ENCODE assay signal across 8 cellular contexts in genomic region chr17:64025732-64026294, GRCh38. TPM values are rescaled to one million over a fixed set of nuclear protein-coding genes. Genes with fewer than 3 reads are reported as not detected.
DNase-seq lines count a peak whose midpoint lies in the region; ATAC-seq lines count a peak whose summit lies in the region.

No MANE protein-coding gene starts in this region.

- H3K36me3 ChIP-seq in mesenchymal stem cell (ENCODE audit: control insufficient read depth in 1 of 2, insufficient read depth in 2 of 2, low read depth in 1 of 2, low read length in 2 of 2), result no peaks in the 10 kb centered on the region

- H3K9ac ChIP-seq in mesenchymal stem cell (ENCODE audit: low read length), result no peak overlapping the region

- no peaks in the 10 kb centered on the region for H3K4me1 ChIP-seq in mesenchymal stem cell (ENCODE audit: control insufficient read depth, insufficient read depth, low read depth, low read length)

- no peak overlapping the region for H2BK15ac ChIP-seq in mesenchymal stem cell (ENCODE audit: low read depth, poor library complexity, severe bottlenecking)

- H2AK5ac ChIP-seq in mesenchymal stem cell (ENCODE audit: low read length, severe bottlenecking), result no peak overlapping the region

- H3K4me1 Mint-ChIP-seq in activated CD4-positive, alpha-beta T cell treated with anti-CD3 and anti-CD28 coated beads, Interleukin-2, amount 10 ng/mL, durations not matched to agents 7 days and 5 days, result peaks cover 72% of the 10 kb centered on the region

- H3K79me1 ChIP-seq in mesenchymal stem cell (replicated peaks; ENCODE audit: low read length, poor library complexity, severe bottlenecking), result no peaks in the 10 kb centered on the region

- peak overlapping the region in 1 of 2 experiments; percentile 58 for H3K4me3 ChIP-seq in mesenchymal stem cell (ENCODE audit: insufficient read depth in 1 of 2, low read depth in 1 of 2, low read length in 2 of 2)

- H3K4me3 Mint-ChIP-seq in activated CD4-positive, alpha-beta T cell treated with anti-CD3 and anti-CD28 coated beads, Interleukin-2, amount 10 ng/mL, durations not matched to agents 7 days and 5 days, result peak overlapping the region; percentile 38

- no peak overlapping the region for H3K18ac ChIP-seq in mesenchymal stem cell (ENCODE audit: low read depth in 1 of 2, low read length in 2 of 2)

- no peak overlapping the region for H2BK5ac ChIP-seq in mesenchymal stem cell (ENCODE audit: low read depth, low read length, poor library complexity, severe bottlenecking)

- peak overlapping the region; percentile 3 for H3K4me2 ChIP-seq in mesenchymal stem cell (ENCODE audit: low read length, poor library complexity, severe bottlenecking)

- WGBS in mesenchymal stem cell, result 6% methylated on average over 21 of the region's 21 CpGs

- no peaks in the 10 kb centered on the region for H3K9me3 Mint-ChIP-seq in activated CD4-positive, alpha-beta T cell treated with anti-CD3 and anti-CD28 coated beads, Interleukin-2, amount 10 ng/mL, durations not matched to agents 7 days and 5 days

- H3K27ac Mint-ChIP-seq in activated CD4-positive, alpha-beta T cell treated with anti-CD3 and anti-CD28 coated beads, Interleukin-2, amount 10 ng/mL, durations not matched to agents 7 days and 5 days, result peak overlapping the region; percentile 93

- H3K36me3 Mint-ChIP-seq in activated CD4-positive, alpha-beta T cell treated with anti-CD3 and anti-CD28 coated beads, Interleukin-2, amount 10 ng/mL, durations not matched to agents 7 days and 5 days (ENCODE audit: low read depth), result peaks cover 9% of the 10 kb centered on the region

- POLR2A ChIA-PET in activated CD4-positive, alpha-beta T cell treated with anti-CD3 and anti-CD28 coated beads, Interleukin-2, amount 10 ng/mL, durations not matched to agents 7 days and 5 days (lab: Charles Lee), result no interaction called here

- no peak overlapping the region for H3K4ac ChIP-seq in mesenchymal stem cell (ENCODE audit: low read depth in 1 of 2, low read length in 2 of 2)

- H4K91ac ChIP-seq in mesenchymal stem cell (ENCODE audit: low read length), result no peak overlapping the region

- H2BK120ac ChIP-seq in mesenchymal stem cell (ENCODE audit: low read depth, low read length), result no peak overlapping the region

- H3K27ac ChIP-seq in mesenchymal stem cell (ENCODE audit: low read length, poor library complexity, severe bottlenecking), result no peak overlapping the region

- no peak overlapping the region for H4K8ac ChIP-seq in mesenchymal stem cell (ENCODE audit: low read length)

- no peaks in the 10 kb centered on the region for H3K27me3 ChIP-seq in mesenchymal stem cell (ENCODE audit: control insufficient read depth in 1 of 2, insufficient read depth in 1 of 2, low read length in 2 of 2)

- no peak overlapping the region for H2BK12ac ChIP-seq in mesenchymal stem cell (ENCODE audit: low read length in 2 of 2)

- CTCF ChIA-PET in activated CD4-positive, alpha-beta T cell treated with anti-CD3 and anti-CD28 coated beads, Interleukin-2, amount 10 ng/mL, durations not matched to agents 7 days and 5 days (lab: Charles Lee), result interaction anchor here (0.6 to 10.3 kb wide), 64 partner anchors 8 to 480 kb away, joined by 3 to 225 read pairs (median 4); partner anchors contain the start of genes CD79B, ERN1 and GH1

- peak; percentile 56 to 70 (median 67) for DNase-seq in NCI-H1417 (lab: John Stamatoyannopoulos, UW)
- DNase-seq in NCI-H1417 treated with DMSO at 0.1 percent for 48 hours (lab: John Stamatoyannopoulos, UW), result no peak
- DNase-seq in NCI-H748 treated with DMSO at 0.1 percent for 48 hours (lab: John Stamatoyannopoulos, UW), result peak; percentile 41
- DNase-seq in activated CD4-positive, alpha-beta T cell treated with anti-CD3 and anti-CD28 coated beads, Interleukin-2, amount 10 ng/mL, durations not matched to agents 7 days and 5 days, result peak; percentile 94
- DNase-seq in dermis microvascular lymphatic vessel endothelial cell (ENCODE audit: low read depth in 2 of 2), result peak; percentile 41 to 81
- peak; percentile 74 for DNase-seq in mesenchymal stem cell
- peak; percentile 79 for DNase-seq in stimulated activated CD8-positive, alpha-beta memory T cell treated with anti-CD3 and anti-CD28 coated beads, Interleukin-15, amount 100 ng/mL, for 1 hour (ENCODE audit: low read depth)

- no peaks in the 10 kb centered on the region for H3K9me3 ChIP-seq in mesenchymal stem cell (ENCODE audit: control insufficient read depth, low read length)

- ATAC-seq in HG03521 (IDR thresholded peaks at IDR 0.05; ENCODE audit: unreplicated experiment), result peak; percentile 76

- no peak overlapping the region for H3K23ac ChIP-seq in mesenchymal stem cell (ENCODE audit: low read length in 2 of 2)

- H3K27me3 Mint-ChIP-seq in activated CD4-positive, alpha-beta T cell treated with anti-CD3 and anti-CD28 coated beads, Interleukin-2, amount 10 ng/mL, durations not matched to agents 7 days and 5 days, result no peaks in the 10 kb centered on the region

- H2AFZ ChIP-seq in mesenchymal stem cell (ENCODE audit: low read depth, low read length), result peak overlapping the region; percentile 2

- no peak overlapping the region for H3K14ac ChIP-seq in mesenchymal stem cell (ENCODE audit: low read length in 2 of 2)

RNA-seq across cellular contexts. Expression of gene ICAM2, which starts 5.4 kb away (rescaled TPM):
- total RNA-seq in activated CD4-positive, alpha-beta T cell treated with anti-CD3 and anti-CD28 coated beads, Interleukin-2, amount 10 ng/mL, durations not matched to agents 7 days and 5 days, result 100 to 1,000 TPM; 113 to 116 TPM
- total RNA-seq in dermis microvascular lymphatic vessel endothelial cell, result 220 and 251 TPM in 2 replicates
- 0.08 TPM for polyA plus RNA-seq in mesenchymal stem cell (2013, experiment 1 of 2)
- polyA plus RNA-seq in mesenchymal stem cell (2013, experiment 2 of 2), result 0.11 TPM

RNA-seq across cellular contexts. Expression of gene PRR29, which starts 27.7 kb away (rescaled TPM):
- total RNA-seq in activated CD4-positive, alpha-beta T cell treated with anti-CD3 and anti-CD28 coated beads, Interleukin-2, amount 10 ng/mL, durations not matched to agents 7 days and 5 days, result 1 to 10 TPM; 3.8 TPM
- total RNA-seq in dermis microvascular lymphatic vessel endothelial cell, result 0.51 and 0.76 TPM in 2 replicates
- polyA plus RNA-seq in mesenchymal stem cell (2013, experiment 1 of 2), result 0.26 TPM
- polyA plus RNA-seq in mesenchymal stem cell (2013, experiment 2 of 2), result 0.38 TPM

RNA-seq across cellular contexts. Expression of gene SCN4A, which starts 53.1 kb away (rescaled TPM):
- total RNA-seq in activated CD4-positive, alpha-beta T cell treated with anti-CD3 and anti-CD28 coated beads, Interleukin-2, amount 10 ng/mL, durations not matched to agents 7 days and 5 days, result under 1 TPM; 0.04 to 0.17 TPM
- 0.13 TPM in 1 of 2 replicates, not detected in the other for total RNA-seq in dermis microvascular lymphatic vessel endothelial cell
- under 0.01 TPM for polyA plus RNA-seq in mesenchymal stem cell (2013, experiment 1 of 2)
- not detected for polyA plus RNA-seq in mesenchymal stem cell (2013, experiment 2 of 2)
